Comparison of ENCODE assay signal across 1 cellular context in genomic region chr3:10011644-10012043, GRCh38.
TF ChIP-seq lines count a peak whose summit lies in the region.

No MANE protein-coding gene starts in this region.

TF ChIP-seq in GM23338, 12 proteins besides CTCF, POLR2A, EP300 and RAD21 (continued from another document):
- TF ChIP-seq REST (IDR thresholded peaks at IDR 0.05; ENCODE audit: unreplicated experiment) (no peak), ZNF331 (CRISPR knock-in tag; IDR thresholded peaks at IDR 0.05; ENCODE audit: low read depth) (no peak), STAT1 (IDR thresholded peaks at IDR 0.05; ENCODE audit: unreplicated experiment) (no peak)
